22 cellular contexts compared by ENCODE assay signal in genomic region chr6:40293824-40294188, GRCh38.
"Had no signal": no experiment of that assay in that cellular context is flagged by ENCODE, and none has a peak within 500 bp of the region (broad histone marks: within the 10 kb centered on the region; RNA-seq: fewer than 3 reads in every experiment).

No MANE protein-coding gene starts in this region.

- H3K27me3 Mint-ChIP-seq: activated CD4-positive, alpha-beta memory T cell treated with anti-CD3 and anti-CD28 coated beads, Interleukin-2, amount 10 ng/mL, durations not matched to agents 7 days and 5 days had no signal

- H3K27ac Mint-ChIP-seq: activated CD4-positive, alpha-beta memory T cell treated with anti-CD3 and anti-CD28 coated beads, Interleukin-2, amount 10 ng/mL, durations not matched to agents 7 days and 5 days; activated CD8-positive, alpha-beta memory T cell treated with anti-CD3 and anti-CD28 coated beads, Interleukin-2, amount 10 ng/mL, durations not matched to agents 7 days and 5 days; activated naive CD8-positive, alpha-beta T cell; dendritic cell treated with granulocyte-macrophage colony-stimulating factor and Interleukin-4, amounts not matched to agents 40 ng/mL and 50 ng/mL, for 4 days; effector memory CD8-positive, alpha-beta T cell; nephron; progenitor cell of endocrine pancreas had no signal

- H3K27me3 ChIP-seq: thyroid gland had no signal

- H3K4me1 ChIP-seq: left ventricle myocardium inferior, thyroid gland had no signal

- H3K36me3 ChIP-seq: left ventricle myocardium inferior, thyroid gland had no signal

- H3K36me3 Mint-ChIP-seq: activated CD8-positive, alpha-beta memory T cell treated with anti-CD3 and anti-CD28 coated beads, Interleukin-2, amount 10 ng/mL, durations not matched to agents 7 days and 5 days had no signal

- H3K4me3 ChIP-seq: left ventricle myocardium inferior, thyroid gland had no signal

- FAIRE-seq: keratinocyte, TTC549 had no signal

- H3K27ac ChIP-seq: left ventricle myocardium inferior, thyroid gland had no signal

- H3K9me3 Mint-ChIP-seq: dendritic cell treated with granulocyte-macrophage colony-stimulating factor and Interleukin-4, amounts not matched to agents 40 ng/mL and 50 ng/mL, for 4 days; effector memory CD8-positive, alpha-beta T cell had no signal

- ATAC-seq: activated CD8-positive, alpha-beta memory T cell treated with anti-CD3 and anti-CD28 coated beads, Interleukin-2, amount 10 ng/mL, durations not matched to agents 7 days and 5 days; effector memory CD8-positive, alpha-beta T cell had no signal

- H3K4me3 Mint-ChIP-seq: activated CD4-positive, alpha-beta memory T cell treated with anti-CD3 and anti-CD28 coated beads, Interleukin-2, amount 10 ng/mL, durations not matched to agents 7 days and 5 days; activated CD8-positive, alpha-beta memory T cell treated with anti-CD3 and anti-CD28 coated beads, Interleukin-2, amount 10 ng/mL, durations not matched to agents 7 days and 5 days; activated naive CD8-positive, alpha-beta T cell; dendritic cell treated with granulocyte-macrophage colony-stimulating factor and Interleukin-4, amounts not matched to agents 40 ng/mL and 50 ng/mL, for 4 days; effector memory CD8-positive, alpha-beta T cell; nephron had no signal

- H3K4me1 Mint-ChIP-seq: activated CD4-positive, alpha-beta memory T cell treated with anti-CD3 and anti-CD28 coated beads, Interleukin-2, amount 10 ng/mL, durations not matched to agents 7 days and 5 days; activated CD8-positive, alpha-beta memory T cell treated with anti-CD3 and anti-CD28 coated beads, Interleukin-2, amount 10 ng/mL, durations not matched to agents 7 days and 5 days; nephron had no signal

- H3K9me3 ChIP-seq: thyroid gland had no signal

- DNase-seq: activated CD4-positive, alpha-beta memory T cell treated with anti-CD3 and anti-CD28 coated beads, Interleukin-2, amount 10 ng/mL, durations not matched to agents 7 days and 5 days; activated CD4-positive, alpha-beta T cell treated with anti-CD3 and anti-CD28 coated beads for 48 hours; activated CD4-positive, CD25-positive, alpha-beta regulatory T cell; activated CD8-positive, alpha-beta memory T cell treated with anti-CD3 and anti-CD28 coated beads, Interleukin-2, amount 10 ng/mL, durations not matched to agents 7 days and 5 days; effector memory CD8-positive, alpha-beta T cell; foreskin melanocyte; glutamatergic neuron; left ventricle myocardium inferior; mammary epithelial cell; midbrain; stimulated activated CD4-positive, alpha-beta T cell treated with anti-CD3 and anti-CD28 coated beads, Interleukin-12 subunit alpha, Interleukin-12 subunit beta, amount 100 ng/mL, for 4 hours; stimulated activated CD4-positive, alpha-beta T cell treated with anti-CD3 and anti-CD28 coated beads, Interleukin-1b, Interleukin-23, amount 100 ng/mL, for 48 hours; stimulated activated CD8-positive, alpha-beta memory T cell treated with anti-CD3 and anti-CD28 coated beads, Interleukin-4, amount 100 ng/mL, for 48 hours; stimulated activated naive CD4-positive, alpha-beta T cell treated with Interleukin-2 at 50 U/mL for 16 hours; T-helper 2 cell; thyroid gland had no signal
